ENCODE assay signal across 13 cellular contexts in genomic region chr4:105057370-105058096, GRCh38.
DNase-seq lines count a peak whose midpoint lies in the region; ATAC-seq and TF ChIP-seq lines count a peak whose summit lies in the region.
"Had no signal": no experiment of that assay in that cellular context is flagged by ENCODE, and none has a peak within 500 bp of the region (broad histone marks: within the 10 kb centered on the region; RNA-seq: fewer than 3 reads in every experiment).

No MANE protein-coding gene starts in this region.

- H3K4me1 Mint-ChIP-seq in activated CD4-positive, alpha-beta memory T cell treated with anti-CD3 and anti-CD28 coated beads for 36 hours (ENCODE audit: low read depth), result peaks cover 45% of the 10 kb centered on the region
- H3K4me1 Mint-ChIP-seq in activated CD4-positive, alpha-beta memory T cell treated with anti-CD3 and anti-CD28 coated beads, Interleukin-2, amount 10 ng/mL, durations not matched to agents 7 days and 5 days, result peaks cover 35% of the 10 kb centered on the region
- H3K4me1 Mint-ChIP-seq in T-helper 17 cell, result peaks cover 33% of the 10 kb centered on the region

- peak overlapping the region in 7 of 8 donors; percentile 37 to 90 (median 79) for H3K27ac ChIP-seq in spleen
- H3K27ac ChIP-seq in SJCRH30, result no peak overlapping the region
- H3K27ac ChIP-seq: prostate gland had no signal

- H3K4me3 ChIP-seq in spleen (peak overlapping the region in 1 of 8 donors; percentile 17), SJCRH30 (no peak overlapping the region)
- H3K4me3 ChIP-seq: prostate gland had no signal

- POLR2A ChIA-PET in activated CD4-positive, alpha-beta memory T cell treated with anti-CD3 and anti-CD28 coated beads for 36 hours (lab: Charles Lee), result interaction anchor here (0.9 to 1.9 kb wide), 2 partner anchors 91 to 249 kb away, joined by 3 to 9 read pairs; no protein-coding TSS in a partner anchor
- POLR2A ChIA-PET in activated CD4-positive, alpha-beta memory T cell treated with anti-CD3 and anti-CD28 coated beads, Interleukin-2, amount 10 ng/mL, durations not matched to agents 7 days and 5 days (lab: Charles Lee), result no interaction called here

- 40 to 68% (median 51%) methylated on average over 5 of the region's 5 CpGs for WGBS in spleen, 5 donors

- peak overlapping the region; percentile 72 for H3K27ac Mint-ChIP-seq in activated CD4-positive, alpha-beta memory T cell treated with anti-CD3 and anti-CD28 coated beads for 36 hours
- H3K27ac Mint-ChIP-seq in activated CD4-positive, alpha-beta memory T cell treated with anti-CD3 and anti-CD28 coated beads, Interleukin-2, amount 10 ng/mL, durations not matched to agents 7 days and 5 days, result no peak overlapping the region
- no peak overlapping the region for H3K27ac Mint-ChIP-seq in T-helper 17 cell

- peaks cover 2% of the 10 kb centered on the region for H3K36me3 Mint-ChIP-seq in activated CD4-positive, alpha-beta memory T cell treated with anti-CD3 and anti-CD28 coated beads for 36 hours
- peaks cover 2% of the 10 kb centered on the region for H3K36me3 Mint-ChIP-seq in activated CD4-positive, alpha-beta memory T cell treated with anti-CD3 and anti-CD28 coated beads, Interleukin-2, amount 10 ng/mL, durations not matched to agents 7 days and 5 days (ENCODE audit: low read depth)
- no peaks in the 10 kb centered on the region for H3K36me3 Mint-ChIP-seq in T-helper 17 cell (ENCODE audit: low read depth)

- H3K9me3 Mint-ChIP-seq in activated CD4-positive, alpha-beta memory T cell treated with anti-CD3 and anti-CD28 coated beads for 36 hours, result peaks cover 7% of the 10 kb centered on the region
- peaks cover 5% of the 10 kb centered on the region for H3K9me3 Mint-ChIP-seq in activated CD4-positive, alpha-beta memory T cell treated with anti-CD3 and anti-CD28 coated beads, Interleukin-2, amount 10 ng/mL, durations not matched to agents 7 days and 5 days

- no peak for DNase-seq in activated CD4-positive, alpha-beta memory T cell treated with anti-CD3 and anti-CD28 coated beads for 36 hours
- DNase-seq in activated CD4-positive, alpha-beta memory T cell treated with anti-CD3 and anti-CD28 coated beads, Interleukin-2, amount 10 ng/mL, durations not matched to agents 7 days and 5 days, result no peak
- DNase-seq in T-helper 17 cell (no peak), spleen (no peak), SJCRH30 (no peak), retina (no peak)
- DNase-seq: activated naive CD4-positive, alpha-beta T cell treated with Interleukin-2 at 50 U/mL for 16 hours; dermis blood vessel endothelial cell; glutamatergic neuron; NCI-H1436 treated with DMSO at 0.1 percent for 48 hours had no signal

- peaks cover 4% of the 10 kb centered on the region for H3K27me3 Mint-ChIP-seq in activated CD4-positive, alpha-beta memory T cell treated with anti-CD3 and anti-CD28 coated beads for 36 hours
- peaks cover 3% of the 10 kb centered on the region for H3K27me3 Mint-ChIP-seq in activated CD4-positive, alpha-beta memory T cell treated with anti-CD3 and anti-CD28 coated beads, Interleukin-2, amount 10 ng/mL, durations not matched to agents 7 days and 5 days
- no peaks in the 10 kb centered on the region for H3K27me3 Mint-ChIP-seq in T-helper 17 cell

- H3K4me1 ChIP-seq in spleen, result peaks cover 0 to 55% (median 29%) of the 10 kb centered on the region in 6 donors
- H3K4me1 ChIP-seq in SJCRH30, result peaks cover 9% of the 10 kb centered on the region
- H3K4me1 ChIP-seq: prostate gland had no signal

- CTCF ChIA-PET in activated CD4-positive, alpha-beta memory T cell treated with anti-CD3 and anti-CD28 coated beads for 36 hours (lab: Charles Lee), result interaction anchor here (0.6 to 1.4 kb wide), 3 partner anchors 91 to 949 kb away, joined by 3 read pairs; no protein-coding TSS in a partner anchor
- CTCF ChIA-PET in activated CD4-positive, alpha-beta memory T cell treated with anti-CD3 and anti-CD28 coated beads, Interleukin-2, amount 10 ng/mL, durations not matched to agents 7 days and 5 days (lab: Charles Lee), result no interaction called here

- ATAC-seq in HG03095 (IDR thresholded peaks at IDR 0.05; ENCODE audit: unreplicated experiment), result peak; percentile 19
- ATAC-seq in T-helper 17 cell, result peak; percentile 46
- ATAC-seq in HG03439 (IDR thresholded peaks at IDR 0.05; ENCODE audit: unreplicated experiment), result no peak

- intact Hi-C loops in activated CD4-positive, alpha-beta memory T cell treated with anti-CD3 and anti-CD28 coated beads for 36 hours (cut with micrococcal nuclease), result loop anchor here (1.0 to 2.0 kb wide), 6 partner anchors 80 to 416 kb away; no protein-coding TSS in a partner anchor
- intact Hi-C loops in spleen (cut with DNase I; ENCODE audit: low total_unique reads), result no loop called here

- no peaks in the 10 kb centered on the region for H3K9me3 ChIP-seq in T-helper 17 cell (ENCODE audit: control insufficient read depth, low read length, poor library complexity, severe bottlenecking)
- H3K9me3 ChIP-seq in spleen, result peaks cover 0 to 8% (median 5%) of the 10 kb centered on the region in 8 donors
- no peaks in the 10 kb centered on the region for H3K9me3 ChIP-seq in SJCRH30 (replicated peaks)
- H3K9me3 ChIP-seq: prostate gland had no signal

- H3K27me3 ChIP-seq in spleen (replicated peaks in 1 of 7), result no peaks in the 10 kb centered on the region
- H3K27me3 ChIP-seq in SJCRH30, result no peaks in the 10 kb centered on the region

- no peak for TF ChIP-seq CTCF in spleen (IDR thresholded peaks at IDR 0.05 in 8 of 11, conservative IDR thresholded peaks at IDR 0.05 in 3 of 11)

- no peaks in the 10 kb centered on the region for H3K36me3 ChIP-seq in spleen
- H3K36me3 ChIP-seq in SJCRH30, result no peaks in the 10 kb centered on the region
- H3K36me3 ChIP-seq: prostate gland had no signal

- TF ChIP-seq POLR2A in spleen (IDR thresholded peaks at IDR 0.05), result no peak

- H3K4me3 Mint-ChIP-seq in activated CD4-positive, alpha-beta memory T cell treated with anti-CD3 and anti-CD28 coated beads for 36 hours, result no peak overlapping the region
- no peak overlapping the region for H3K4me3 Mint-ChIP-seq in activated CD4-positive, alpha-beta memory T cell treated with anti-CD3 and anti-CD28 coated beads, Interleukin-2, amount 10 ng/mL, durations not matched to agents 7 days and 5 days
- peak overlapping the region; percentile 37 for H3K4me3 Mint-ChIP-seq in T-helper 17 cell
